Comparison of ENCODE assay signal across 14 cellular contexts in the genomic region with DNA sequence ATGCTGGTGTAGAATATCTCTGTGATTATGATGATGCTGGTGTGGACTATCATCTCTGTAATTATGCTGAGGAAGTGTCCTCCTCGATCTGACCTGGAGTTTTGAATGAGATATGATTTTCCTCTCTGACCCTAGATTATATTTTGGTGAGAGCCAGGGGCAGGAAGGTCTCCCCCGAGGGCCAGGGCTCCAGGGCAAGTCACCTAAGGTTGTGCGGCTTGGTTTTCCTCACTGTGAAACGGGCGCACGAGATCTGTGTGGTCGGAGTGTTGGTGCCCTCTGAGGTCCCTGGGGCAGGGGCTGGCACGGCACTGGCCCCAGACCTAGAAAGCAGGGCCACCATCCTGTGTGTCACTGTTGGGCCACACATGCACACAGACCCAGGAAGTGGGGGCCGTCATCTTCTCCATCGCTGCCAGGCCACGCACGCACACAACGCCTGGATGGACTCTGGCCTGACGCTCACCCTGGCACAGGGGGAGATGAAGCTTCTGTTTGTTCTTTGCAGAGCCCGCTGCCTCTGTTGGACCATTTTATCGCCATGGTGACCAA.
"Had no signal": no experiment of that assay in that cellular context is flagged by ENCODE, and none has a peak within 500 bp of the region (broad histone marks: within the 10 kb centered on the region; RNA-seq: fewer than 3 reads in every experiment).

No MANE protein-coding gene starts in this region.

- H3K4me3 ChIP-seq: lung, right lobe of liver, upper lobe of right lung had no signal

- H3K27me3 ChIP-seq: right lobe of liver had no signal

- H3K9me3 ChIP-seq: right lobe of liver, upper lobe of right lung had no signal

- DNase-seq: activated CD4-positive, alpha-beta memory T cell treated with anti-CD3 and anti-CD28 coated beads for 36 hours; activated effector memory CD4-positive, alpha-beta T cell treated with anti-CD3 and anti-CD28 coated beads, Interleukin-2, amount 50 U/mL, for 16 hours; activated T-cell treated with anti-CD3 and anti-CD28 coated beads, Interleukin-2, amount 50 U/mL, for 4 hours; amygdala; endodermal cell; naive thymus-derived CD8-positive, alpha-beta T cell; nucleus accumbens; stimulated activated CD4-positive, alpha-beta T cell treated with anti-CD3 and anti-CD28 coated beads, Interleukin-2, amount 100 ng/mL, for 48 hours; stimulated activated naive CD8-positive, alpha-beta T cell treated with anti-CD3 and anti-CD28 coated beads, Interleukin-15, Interleukin-2, amounts not matched to agents 100 U/mL and 50 U/mL, for 24 hours; T1000; upper lobe of right lung had no signal

- H3K27ac ChIP-seq: right lobe of liver, upper lobe of right lung, VCaP had no signal

- H3K4me1 ChIP-seq: right lobe of liver, upper lobe of right lung had no signal

- H3K36me3 ChIP-seq: right lobe of liver, upper lobe of right lung had no signal
